ENCODE assay signal across 8 cellular contexts in the genomic region with DNA sequence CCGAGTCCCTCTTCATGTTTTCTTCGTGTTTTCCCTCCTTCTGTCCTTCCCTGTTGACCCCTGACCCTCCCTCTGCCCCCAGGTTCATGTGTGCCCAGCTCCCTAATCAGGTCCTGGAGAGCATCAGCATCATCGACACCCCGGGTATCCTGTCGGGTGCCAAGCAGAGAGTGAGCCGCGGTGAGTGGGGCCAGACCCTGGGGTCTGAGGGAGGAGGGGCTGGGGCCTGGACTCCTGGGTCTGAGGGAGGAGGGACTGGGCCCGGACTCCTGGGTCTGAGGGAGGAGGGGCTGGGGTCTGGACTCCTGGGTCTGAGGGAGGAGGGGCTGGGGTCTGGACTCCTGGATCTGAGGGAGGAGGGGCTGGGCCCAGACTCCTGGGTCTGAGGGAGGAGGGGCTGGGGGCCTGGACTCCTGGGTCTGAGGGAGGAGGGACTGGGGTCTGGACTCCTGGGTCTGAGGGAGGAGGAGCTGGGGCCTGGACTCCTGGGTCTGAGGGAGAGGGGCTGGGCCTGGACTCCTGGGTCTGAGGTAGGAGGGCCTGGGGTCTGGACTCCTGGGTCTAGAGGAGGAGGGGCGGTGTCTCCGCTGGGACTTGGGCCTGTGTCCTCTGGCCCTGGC. TPM values are rescaled to one million over a fixed set of nuclear protein-coding genes. Genes with fewer than 3 reads are reported as not detected.
DNase-seq lines count a peak whose midpoint lies in the region; ATAC-seq and TF ChIP-seq lines count a peak whose summit lies in the region.
"Not testable (repeated sequence)": the region's sequence is repeated elsewhere in the genome, so short reads cannot be mapped to it uniquely, and the experiment has no call there.

No MANE protein-coding gene starts in this region.

- not testable (repeated sequence) for ATAC-seq in body of pancreas, heart right ventricle

- H3K27me3 Mint-ChIP-seq in endothelial cell (ENCODE audit: unreplicated experiment), result peaks cover 13% of the 10 kb centered on the region
- H3K27me3 Mint-ChIP-seq in mesothelial cell of epicardium (ENCODE audit: low read depth), result not testable (repeated sequence)

- intact Hi-C loops in A673 (cut with micrococcal nuclease; ENCODE audit: unreplicated experiment); body of pancreas (cut with DNase I); thyroid gland (cut with DNase I): not testable (repeated sequence)
- intact Hi-C loops in heart right ventricle (cut with DNase I), result loop anchor here in 2 of 10 donors (2.0 to 5.0 kb wide), 2 partner anchors 24 to 69 kb away; no protein-coding TSS in a partner anchor

- TF ChIP-seq POLR2A in body of pancreas (IDR thresholded peaks at IDR 0.05); thyroid gland (IDR thresholded peaks at IDR 0.05): not testable (repeated sequence)

- not testable (repeated sequence) for TF ChIP-seq CTCF in A673 (conservative IDR thresholded peaks at IDR 0.05; ENCODE audit: low read depth, low read length); body of pancreas (IDR thresholded peaks at IDR 0.05); endothelial cell (IDR thresholded peaks at IDR 0.05; ENCODE audit: unreplicated experiment); heart right ventricle (IDR thresholded peaks at IDR 0.05); mesothelial cell of epicardium (IDR thresholded peaks at IDR 0.05; ENCODE audit: unreplicated experiment); thyroid gland (IDR thresholded peaks at IDR 0.05)

- H3K9me3 ChIP-seq in A673 (ENCODE audit: low read depth, low read length, poor library complexity, severe bottlenecking); NT2/D1 (ENCODE audit: insufficient read depth, low read length); body of pancreas; thyroid gland: not testable (repeated sequence)
- H3K9me3 ChIP-seq in heart right ventricle, result peaks cover 0 to 15% (median 0%) of the 10 kb centered on the region in 11 donors

- H3K4me1 Mint-ChIP-seq in endothelial cell (ENCODE audit: unreplicated experiment) (peaks cover 15% of the 10 kb centered on the region), mesothelial cell of epicardium (peaks cover 28% of the 10 kb centered on the region)

- H3K27ac Mint-ChIP-seq in endothelial cell (ENCODE audit: unreplicated experiment), result not testable (repeated sequence)
- H3K27ac Mint-ChIP-seq in mesothelial cell of epicardium, result peak overlapping the region; percentile 93

- H3K36me3 ChIP-seq in A673 (ENCODE audit: insufficient read depth, low read length, poor library complexity, severe bottlenecking); body of pancreas (replicated peaks in 1 of 2; ENCODE audit: insufficient read depth in 1 of 2, low read depth in 2 of 2); rectal smooth muscle tissue (ENCODE audit: control insufficient read depth, insufficient read depth, low read length); thyroid gland: not testable (repeated sequence)
- peaks cover 31% of the 10 kb centered on the region for H3K36me3 ChIP-seq in NT2/D1 (ENCODE audit: insufficient read depth, insufficient read length, low read length)
- peaks cover 0 to 42% (median 11%) of the 10 kb centered on the region in 9 donors for H3K36me3 ChIP-seq in heart right ventricle

- H3K9ac ChIP-seq in NT2/D1 (ENCODE audit: insufficient read length, low read depth), result peak overlapping the region; percentile 76
- H3K9ac ChIP-seq in rectal smooth muscle tissue (ENCODE audit: low read length), result not testable (repeated sequence)

- H3K9me3 Mint-ChIP-seq in endothelial cell (ENCODE audit: unreplicated experiment); mesothelial cell of epicardium: not testable (repeated sequence)

- peak overlapping the region; percentile 74 for H3K4me3 Mint-ChIP-seq in endothelial cell (ENCODE audit: unreplicated experiment)
- peak overlapping the region; percentile 41 for H3K4me3 Mint-ChIP-seq in mesothelial cell of epicardium

- not testable (repeated sequence) for DNase-seq in A673 (ENCODE audit: low spot score); NT2/D1 (ENCODE audit: low read depth, low spot score); body of pancreas; endothelial cell (ENCODE audit: low spot score); heart right ventricle; mesothelial cell of epicardium (ENCODE audit: low spot score in 2 of 2, unreplicated experiment in 2 of 2); thyroid gland

- not testable (repeated sequence) for BruUV-seq in A673 (replicated peaks; lab: Mats Ljungman, UMichigan)

- not testable (repeated sequence) for H3K4me3 ChIP-seq in A673 (ENCODE audit: low read depth, low read length, poor library complexity, severe bottlenecking); NT2/D1 (ENCODE audit: insufficient read length, low read depth); body of pancreas; thyroid gland (replicated peaks in 1 of 3)
- H3K4me3 ChIP-seq in heart right ventricle (peak overlapping the region in 8 of 10 donors; percentile 6 to 69 (median 32)), rectal smooth muscle tissue (ENCODE audit: low read length) (peak overlapping the region; percentile 52)

- H3K27ac ChIP-seq in A673 (ENCODE audit: low read depth, low read length, poor library complexity, severe bottlenecking) (peak overlapping the region; percentile 23), body of pancreas (peak overlapping the region; percentile 67 to 83 (median 77)), heart right ventricle (peak overlapping the region; percentile 69 to 92 (median 82)), rectal smooth muscle tissue (ENCODE audit: low read depth, low read length) (peak overlapping the region; percentile 90), thyroid gland (peak overlapping the region; percentile 59 to 80 (median 77))

- CTCF ChIA-PET in A673 (lab: Charles Lee), result interaction anchor here (1.2 kb wide), 1 partner anchor 11 kb away, joined by 3 read pairs; no protein-coding TSS in a partner anchor

- H3K4me1 ChIP-seq in A673 (ENCODE audit: insufficient read depth, low read length, poor library complexity, severe bottlenecking) (peaks cover 13% of the 10 kb centered on the region), body of pancreas (peaks cover 39% of the 10 kb centered on the region), heart right ventricle (peaks cover 25 to 89% (median 61%) of the 10 kb centered on the region in 9 donors), rectal smooth muscle tissue (ENCODE audit: control insufficient read depth, insufficient read depth, low read length) (peaks cover 41% of the 10 kb centered on the region), thyroid gland (peaks cover 6 to 33% of the 10 kb centered on the region in 2 donors)
- not testable (repeated sequence) for H3K4me1 ChIP-seq in NT2/D1 (ENCODE audit: insufficient read depth, insufficient read length)

- POLR2A ChIA-PET in A673 (lab: Charles Lee; ENCODE audit: low non-redundant PET), result interaction anchor here (0.6 to 0.9 kb wide), 3 partner anchors 24 to 1663 kb away, joined by 4 to 11 read pairs (median 8); no protein-coding TSS in a partner anchor

- peaks cover 26% of the 10 kb centered on the region for H3K36me3 Mint-ChIP-seq in endothelial cell (ENCODE audit: low read depth, unreplicated experiment)
- peaks cover 16% of the 10 kb centered on the region for H3K36me3 Mint-ChIP-seq in mesothelial cell of epicardium

- H3K27me3 ChIP-seq in A673 (replicated peaks; ENCODE audit: insufficient read depth, low read depth, low read length, poor library complexity); NT2/D1 (ENCODE audit: insufficient read depth, insufficient read length); body of pancreas; rectal smooth muscle tissue (ENCODE audit: control insufficient read depth, insufficient read depth, low read length); thyroid gland: not testable (repeated sequence)
- peaks cover 0 to 19% (median 0%) of the 10 kb centered on the region in 7 donors for H3K27me3 ChIP-seq in heart right ventricle

- 65 to 75% methylated on average over 9 of the region's 10 CpGs for WGBS in body of pancreas, 2 donors
- 39 to 44% methylated on average over 10 of the region's 10 CpGs for WGBS in heart right ventricle, 2 donors
- WGBS in thyroid gland, 2 donors, result 74% methylated on average over 7 to 8 of the region's 10 CpGs

RNA-seq across cellular contexts. Expression of gene EHD2, which starts 5.3 kb away (rescaled TPM):
- 2.9 and 3.0 TPM in 2 replicates for total RNA-seq in A673 (2021)
- 10 to 100 TPM; 41.2 to 66.3 TPM for total RNA-seq in body of pancreas
- total RNA-seq in endothelial cell (ENCODE audit: unreplicated experiment), result 81.5 TPM
- total RNA-seq in heart right ventricle, result 10 to 100 TPM; 27.5 to 78.2 (median 40.5) TPM
- polyA plus RNA-seq in heart right ventricle, result 10 to 100 TPM; 51.1 to 61.0 TPM
- total RNA-seq in mesothelial cell of epicardium, result 38.7 to 39.2 TPM (median 38.8 TPM) in 3 replicates
- total RNA-seq in thyroid gland, result 10 to 100 TPM; 41.9 to 48.0 (median 44.3) TPM

RNA-seq across cellular contexts. Expression of gene NOP53, which starts 26.8 kb away (rescaled TPM):
- 146 and 172 TPM in 2 replicates for total RNA-seq in A673 (2021)
- total RNA-seq in body of pancreas, result 100 to 1,000 TPM; 436 to 761 TPM
- 324 TPM for total RNA-seq in endothelial cell (ENCODE audit: unreplicated experiment)
- 100 to 1,000 TPM; 131 to 208 (median 177) TPM for total RNA-seq in heart right ventricle
- polyA plus RNA-seq in heart right ventricle, result 100 to 1,000 TPM; 210 to 256 TPM
- total RNA-seq in mesothelial cell of epicardium, result 290 to 313 TPM (median 310 TPM) in 3 replicates
- total RNA-seq in thyroid gland, result 100 to 1,000 TPM; 278 to 531 (median 461) TPM

RNA-seq across cellular contexts. Expression of gene SELENOW, which starts 60.0 kb away (rescaled TPM):
- total RNA-seq in A673 (2021), result 107 and 121 TPM in 2 replicates
- total RNA-seq in body of pancreas, result 100 to 1,000 TPM; 189 to 296 TPM
- total RNA-seq in endothelial cell (ENCODE audit: unreplicated experiment), result 791 TPM
- total RNA-seq in heart right ventricle, result 1,000 to 10,000 TPM in 5 of 10 donors, 100 to 1,000 TPM in 5; 828 to 1,621 (median 1,009) TPM
- 1,000 to 10,000 TPM in 1 of 2 donors, 100 to 1,000 TPM in 1; 711 to 1,774 TPM for polyA plus RNA-seq in heart right ventricle
- 113 to 127 TPM (median 117 TPM) in 3 replicates for total RNA-seq in mesothelial cell of epicardium
- 100 to 1,000 TPM; 256 to 919 (median 484) TPM for total RNA-seq in thyroid gland

Comparison
In these comparisons a context has a peak if more than half of its experiments do, and no peak if none do; other contexts are left out.
1. H3K27ac ChIP-seq: peak in every context shown above with its lines; median percentile 90 in rectal smooth muscle tissue; 82 in heart right ventricle; 77 in body of pancreas; 77 in thyroid gland; 23 in A673.